ENCODE assay signal across 32 cellular contexts in the genomic region with DNA sequence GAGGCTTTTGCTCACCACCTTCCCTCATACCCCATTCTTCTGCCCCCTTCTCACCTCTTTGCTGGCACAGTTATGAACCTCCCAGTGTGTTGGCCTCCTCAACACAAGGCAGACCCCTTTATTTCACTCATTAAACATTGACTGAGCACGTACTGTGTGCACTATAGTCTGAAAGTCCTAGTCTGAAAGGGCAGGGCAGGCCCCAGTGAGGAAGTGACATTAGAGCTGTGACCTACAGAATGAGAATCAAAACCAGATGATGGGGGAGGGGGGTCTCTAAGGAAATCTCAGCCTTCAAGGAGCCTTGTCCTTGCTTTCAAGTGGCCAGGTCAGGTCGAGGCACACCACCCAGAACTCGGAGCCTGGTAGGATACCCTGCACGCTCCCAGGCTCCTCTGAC. TPM values are rescaled to one million over a fixed set of nuclear protein-coding genes. Genes with fewer than 3 reads are reported as not detected.
"Had no signal": no experiment of that assay in that cellular context is flagged by ENCODE, and none has a peak within 500 bp of the region (broad histone marks: within the 10 kb centered on the region; RNA-seq: fewer than 3 reads in every experiment).

No MANE protein-coding gene starts in this region.

- H3K4me3 Mint-ChIP-seq: activated CD4-positive, alpha-beta T cell treated with anti-CD3 and anti-CD28 coated beads for 36 hours; activated naive CD8-positive, alpha-beta T cell; brain; effector memory CD8-positive, alpha-beta T cell; memory B cell; naive thymus-derived CD4-positive, alpha-beta T cell; stimulated activated naive CD8-positive, alpha-beta T cell treated with anti-CD3 and anti-CD28 coated beads, Interleukin-15, amount 100 ng/mL, for 72 hours; T-cell; T-helper 2 cell treated with Interferon-gamma antibody and Interleukin-4, amounts not matched to agents 5 μg/mL and 100 μg/mL, for 36 hours had no signal

- H3K27ac ChIP-seq: ascending aorta, cardiac muscle cell, colonic mucosa, gastrocnemius medialis, upper lobe of left lung, vagina had no signal

- H3K36me3 Mint-ChIP-seq: activated naive CD8-positive, alpha-beta T cell; brain; memory B cell; naive thymus-derived CD4-positive, alpha-beta T cell; T-cell had no signal

- H3K36me3 ChIP-seq: ascending aorta, cardiac muscle cell, colonic mucosa, gastrocnemius medialis, upper lobe of left lung, vagina had no signal

- H3K4me3 ChIP-seq: ascending aorta, cardiac muscle cell, colonic mucosa, gastrocnemius medialis, upper lobe of left lung, vagina had no signal

- H3K4me1 Mint-ChIP-seq: activated CD4-positive, alpha-beta T cell treated with anti-CD3 and anti-CD28 coated beads for 36 hours; brain; stimulated activated naive CD8-positive, alpha-beta T cell treated with anti-CD3 and anti-CD28 coated beads, Interleukin-15, amount 100 ng/mL, for 72 hours; T-cell had no signal

- H3K27ac Mint-ChIP-seq: activated CD4-positive, alpha-beta T cell treated with anti-CD3 and anti-CD28 coated beads for 36 hours; activated naive CD8-positive, alpha-beta T cell; effector memory CD8-positive, alpha-beta T cell; memory B cell; naive thymus-derived CD4-positive, alpha-beta T cell; stimulated activated naive CD8-positive, alpha-beta T cell treated with anti-CD3 and anti-CD28 coated beads, Interleukin-15, amount 100 ng/mL, for 72 hours; T-cell; T-helper 2 cell treated with Interferon-gamma antibody and Interleukin-4, amounts not matched to agents 5 μg/mL and 100 μg/mL, for 36 hours had no signal

- FAIRE-seq: keratinocyte had no signal

- H3K9me3 ChIP-seq: ascending aorta, colonic mucosa, gastrocnemius medialis, upper lobe of left lung, vagina had no signal

- H3K4me1 ChIP-seq: colonic mucosa, upper lobe of left lung, vagina had no signal

- DNase-seq: activated CD4-positive, alpha-beta T cell treated with anti-CD3 and anti-CD28 coated beads for 36 hours; activated CD4-positive, alpha-beta T cell treated with anti-CD3 and anti-CD28 coated beads, Interleukin-2, amount 50 U/mL, for 4 hours; activated CD4-positive, CD25-positive, alpha-beta regulatory T cell; activated CD8-positive, alpha-beta memory T cell treated with anti-CD3 and anti-CD28 coated beads for 24 hours; activated effector memory CD4-positive, alpha-beta T cell treated with Interleukin-2 at 50 U/mL for 16 hours; activated naive CD4-positive, alpha-beta T cell treated with Interleukin-2 at 50 U/mL for 16 hours; cerebellar nuclear complex; colonic mucosa; effector memory CD8-positive, alpha-beta T cell; erythroblast; gastrocnemius medialis; hippocampal formation; left colon; midbrain; naive thymus-derived CD4-positive, alpha-beta T cell; right cardiac atrium; stimulated activated CD4-positive, alpha-beta T cell treated with anti-CD3 and anti-CD28 coated beads, Interleukin-2, amount 100 ng/mL, for 48 hours; stimulated activated naive CD8-positive, alpha-beta T cell treated with anti-CD3 and anti-CD28 coated beads, Interleukin-15, amount 100 ng/mL, for 72 hours; substantia nigra; T-cell had no signal

- H3K27me3 ChIP-seq: ascending aorta, cardiac muscle cell, colonic mucosa, gastrocnemius medialis, upper lobe of left lung, vagina had no signal

- H3K9me3 Mint-ChIP-seq: effector memory CD8-positive, alpha-beta T cell; memory B cell; naive thymus-derived CD4-positive, alpha-beta T cell; stimulated activated naive CD8-positive, alpha-beta T cell treated with anti-CD3 and anti-CD28 coated beads, Interleukin-15, amount 100 ng/mL, for 72 hours; T-cell; T-helper 2 cell treated with Interferon-gamma antibody and Interleukin-4, amounts not matched to agents 5 μg/mL and 100 μg/mL, for 36 hours had no signal

- H3K27me3 Mint-ChIP-seq: activated CD4-positive, alpha-beta T cell treated with anti-CD3 and anti-CD28 coated beads for 36 hours; brain; stimulated activated naive CD8-positive, alpha-beta T cell treated with anti-CD3 and anti-CD28 coated beads, Interleukin-15, amount 100 ng/mL, for 72 hours had no signal

- ATAC-seq: activated CD4-positive, alpha-beta T cell treated with anti-CD3 and anti-CD28 coated beads for 36 hours; effector memory CD8-positive, alpha-beta T cell; gastrocnemius medialis; left colon; naive thymus-derived CD4-positive, alpha-beta T cell; right cardiac atrium; stimulated activated naive CD8-positive, alpha-beta T cell treated with anti-CD3 and anti-CD28 coated beads, Interleukin-15, amount 100 ng/mL, for 72 hours; T-cell had no signal

RNA-seq across cellular contexts. Expression of a gene that starts 3.5 kb away (rescaled TPM):
- total RNA-seq: activated CD4-positive, alpha-beta T cell treated with anti-CD3 and anti-CD28 coated beads for 36 hours; ascending aorta; dermis microvascular lymphatic vessel endothelial cell; left colon; lower leg skin; naive thymus-derived CD4-positive, alpha-beta T cell; osteoblast; T-cell; upper lobe of left lung; vagina had no signal
- polyA plus RNA-seq: keratinocyte; naive thymus-derived CD4-positive, alpha-beta T cell had no signal
